ENCODE assay signal across 23 cellular contexts in the genomic region with DNA sequence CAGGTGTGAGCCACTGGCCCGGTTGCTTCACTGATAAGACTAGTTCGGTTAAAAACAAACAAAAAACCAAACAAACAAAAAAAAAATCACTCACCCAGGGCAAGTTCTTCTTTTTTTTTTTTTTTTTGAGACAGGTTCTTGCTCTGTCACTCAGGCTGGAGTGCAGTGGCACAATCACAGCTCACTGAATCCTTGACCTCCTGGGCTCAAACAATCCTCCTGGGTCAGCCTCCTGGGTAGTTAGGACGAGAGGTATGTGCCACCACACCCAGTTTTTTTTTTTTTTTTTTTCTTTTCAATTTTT.
DNase-seq lines count a peak whose midpoint lies in the region; ATAC-seq and TF ChIP-seq lines count a peak whose summit lies in the region.
"Had no signal": no experiment of that assay in that cellular context is flagged by ENCODE, and none has a peak within 500 bp of the region (broad histone marks: within the 10 kb centered on the region; RNA-seq: fewer than 3 reads in every experiment).

No MANE protein-coding gene starts in this region.

- no peak overlapping the region for H3K27ac ChIP-seq in CD4-positive, alpha-beta T cell (ENCODE audit: low read depth, low read length)
- H3K27ac ChIP-seq in psoas muscle, result peak overlapping the region; percentile 90
- H3K27ac ChIP-seq: cardiac muscle cell, foreskin keratinocyte, transverse colon had no signal

- peaks cover 62% of the 10 kb centered on the region for H3K4me1 ChIP-seq in psoas muscle

- peaks cover 79% of the 10 kb centered on the region for H3K4me1 Mint-ChIP-seq in CD4-positive, alpha-beta T cell (ENCODE audit: low read depth)
- peaks cover 24 to 53% of the 10 kb centered on the region in 2 donors for H3K4me1 Mint-ChIP-seq in effector memory CD8-positive, alpha-beta T cell (ENCODE audit: low read depth in 2 of 2)

- DNase-seq in DMS53 (lab: John Stamatoyannopoulos, UW) (peak; percentile 20), DMS53 treated with DMSO at 0.1 percent for 48 hours (lab: John Stamatoyannopoulos, UW; ENCODE audit: unreplicated experiment) (no peak), psoas muscle (no peak), head of caudate nucleus (no peak), NCI-H345 (lab: John Stamatoyannopoulos, UW) (no peak)
- DNase-seq in CD4-positive, alpha-beta T cell, result no peak
- DNase-seq in effector memory CD8-positive, alpha-beta T cell, result no peak
- DNase-seq: activated CD4-positive, alpha-beta T cell treated with anti-CD3 and anti-CD28 coated beads, Interleukin-2, amount 10 ng/mL, durations not matched to agents 24 days and 14 days; activated CD8-positive, alpha-beta memory T cell treated with anti-CD3 and anti-CD28 coated beads, Interleukin-2, amount 50 U/mL, for 4 hours; activated effector memory CD4-positive, alpha-beta T cell treated with Interleukin-2 at 50 U/mL for 16 hours; foreskin keratinocyte; GDM1; kidney glomerular epithelial cell; NCI-H1417 treated with DMSO at 0.1 percent for 48 hours; NCI-H524 treated with DMSO at 0.1 percent for 48 hours; nephron progenitor cell; SHP77; stimulated activated CD4-positive, alpha-beta T cell treated with anti-CD3 and anti-CD28 coated beads, Interleukin-4, amount 100 ng/mL, for 1 hour; stimulated activated naive CD8-positive, alpha-beta T cell treated with anti-CD3 and anti-CD28 coated beads, Interleukin-15, amount 100 ng/mL, for 72 hours; transverse colon had no signal

- H3K9me3 ChIP-seq in CD4-positive, alpha-beta T cell (ENCODE audit: control insufficient read depth, low read length), result no peaks in the 10 kb centered on the region
- no peaks in the 10 kb centered on the region for H3K9me3 ChIP-seq in psoas muscle
- H3K9me3 ChIP-seq: transverse colon had no signal

- no peak overlapping the region for H3K4me3 ChIP-seq in psoas muscle
- H3K4me3 ChIP-seq: cardiac muscle cell, smooth muscle cell, transverse colon had no signal

- CTCF ChIA-PET in CD4-positive, alpha-beta T cell (lab: Charles Lee), result no interaction called here

- no peak for ATAC-seq in CD4-positive, alpha-beta T cell (ENCODE audit: poor library complexity)
- no peak for ATAC-seq in effector memory CD8-positive, alpha-beta T cell (replicated peaks)
- peak in 3 of 4 donors; percentile 30 to 36 (median 33) for ATAC-seq in psoas muscle
- ATAC-seq in HG03439 (IDR thresholded peaks at IDR 0.05; ENCODE audit: unreplicated experiment), result no peak
- ATAC-seq: foreskin keratinocyte; stimulated activated naive CD8-positive, alpha-beta T cell treated with anti-CD3 and anti-CD28 coated beads, Interleukin-15, amount 100 ng/mL, for 72 hours had no signal

- no peak for TF ChIP-seq CTCF in CD4-positive, alpha-beta T cell (IDR thresholded peaks at IDR 0.05)
- TF ChIP-seq CTCF in psoas muscle (IDR thresholded peaks at IDR 0.05), result no peak

- H3K36me3 ChIP-seq in psoas muscle (ENCODE audit: insufficient read depth in 1 of 2, low read depth in 1 of 2), result no peaks in the 10 kb centered on the region
- H3K36me3 ChIP-seq: cardiac muscle cell, transverse colon had no signal

- H3K9me3 Mint-ChIP-seq in CD4-positive, alpha-beta T cell, result no peaks in the 10 kb centered on the region
- H3K9me3 Mint-ChIP-seq in effector memory CD8-positive, alpha-beta T cell, result no peaks in the 10 kb centered on the region
- H3K9me3 Mint-ChIP-seq: activated CD4-positive, alpha-beta T cell treated with anti-CD3 and anti-CD28 coated beads, Interleukin-2, amount 10 ng/mL, durations not matched to agents 24 days and 14 days; nephron progenitor cell had no signal

- peaks cover 50% of the 10 kb centered on the region for H3K36me3 Mint-ChIP-seq in CD4-positive, alpha-beta T cell (ENCODE audit: low read depth)
- H3K36me3 Mint-ChIP-seq in effector memory CD8-positive, alpha-beta T cell (ENCODE audit: insufficient read depth), result peaks cover 22% of the 10 kb centered on the region

- no peaks in the 10 kb centered on the region for H3K27me3 Mint-ChIP-seq in CD4-positive, alpha-beta T cell
- no peaks in the 10 kb centered on the region for H3K27me3 Mint-ChIP-seq in effector memory CD8-positive, alpha-beta T cell
- H3K27me3 Mint-ChIP-seq: activated CD4-positive, alpha-beta T cell treated with anti-CD3 and anti-CD28 coated beads, Interleukin-2, amount 10 ng/mL, durations not matched to agents 24 days and 14 days; stimulated activated naive CD8-positive, alpha-beta T cell treated with anti-CD3 and anti-CD28 coated beads, Interleukin-15, amount 100 ng/mL, for 72 hours had no signal

- 67 to 82% (median 69%) methylated on average over 3 of the region's 3 CpGs for WGBS in psoas muscle, 3 donors

- peak overlapping the region; percentile 89 for H3K27ac Mint-ChIP-seq in CD4-positive, alpha-beta T cell
- H3K27ac Mint-ChIP-seq in effector memory CD8-positive, alpha-beta T cell, result peak overlapping the region; percentile 29 to 69
- H3K27ac Mint-ChIP-seq: activated CD4-positive, alpha-beta T cell treated with anti-CD3 and anti-CD28 coated beads, Interleukin-2, amount 10 ng/mL, durations not matched to agents 24 days and 14 days; nephron progenitor cell had no signal

- intact Hi-C loops in CD4-positive, alpha-beta T cell (cut with DNase I, micrococcal nuclease), result loop anchor here in 1 of 2 experiments (5.0 kb wide), 1 partner anchor 35 kb away; no protein-coding TSS in a partner anchor
- intact Hi-C loops in psoas muscle (cut with DNase I) (loop anchor here in 1 of 2 donors (5.0 kb wide), 1 partner anchor 35 kb away; no protein-coding TSS in a partner anchor), head of caudate nucleus (cut with DNase I) (no loop called here)

- POLR2A ChIA-PET in CD4-positive, alpha-beta T cell (lab: Charles Lee), result interaction anchor here (0.7 to 5.6 kb wide), 4 partner anchors 18 to 1843 kb away, joined by 3 to 23 read pairs (median 5); no protein-coding TSS in a partner anchor

- H3K4me3 Mint-ChIP-seq in CD4-positive, alpha-beta T cell, result peak overlapping the region; percentile 34
- no peak overlapping the region for H3K4me3 Mint-ChIP-seq in effector memory CD8-positive, alpha-beta T cell
- H3K4me3 Mint-ChIP-seq: activated CD4-positive, alpha-beta T cell treated with anti-CD3 and anti-CD28 coated beads, Interleukin-2, amount 10 ng/mL, durations not matched to agents 24 days and 14 days; nephron progenitor cell had no signal

- no peaks in the 10 kb centered on the region for H3K27me3 ChIP-seq in CD4-positive, alpha-beta T cell (ENCODE audit: control insufficient read depth, insufficient read depth, low read length)
- no peaks in the 10 kb centered on the region for H3K27me3 ChIP-seq in psoas muscle (ENCODE audit: insufficient read depth in 3 of 3, low read length in 2 of 3)
- H3K27me3 ChIP-seq: cardiac muscle cell, foreskin keratinocyte, transverse colon had no signal

Comparison
In these comparisons a context has a peak if more than half of its experiments do, and no peak if none do; other contexts are left out.
1. ATAC-seq: peak in psoas muscle (3 of 4); none in CD4-positive, alpha-beta T cell (single experiment), effector memory CD8-positive, alpha-beta T cell (single experiment) and HG03439 (single experiment).